Comparison of ENCODE assay signal across 9 cellular contexts in genomic region chr14:63852271-63852816, GRCh38. TPM values are rescaled to one million over a fixed set of nuclear protein-coding genes. Genes with fewer than 3 reads are reported as not detected.
DNase-seq lines count a peak whose midpoint lies in the region; ATAC-seq, FAIRE-seq and TF ChIP-seq lines count a peak whose summit lies in the region.
"Had no signal": no experiment of that assay in that cellular context is flagged by ENCODE, and none has a peak within 500 bp of the region (broad histone marks: within the 10 kb centered on the region; RNA-seq: fewer than 3 reads in every experiment).

No MANE protein-coding gene starts in this region.

- H3K36me3 ChIP-seq in cardiac muscle cell = no peaks in the 10 kb centered on the region
- H3K36me3 ChIP-seq in HepG2 (replicated peaks in 1 of 2; ENCODE audit: control insufficient read depth in 1 of 2, insufficient read depth in 2 of 2, low read length in 2 of 2) = no peaks in the 10 kb centered on the region
- H3K36me3 ChIP-seq in transverse colon = no peaks in the 10 kb centered on the region

- POLR2A ChIA-PET in HepG2 (lab: Yijun Ruan, JAX) = no interaction called here

- in situ Hi-C loops in HepG2 (cut with HindIII; ENCODE audit: extremely low pct_ligation_motif_present, low pct_unique_long_range_greater_than_20kb) (no loop called here), transverse colon (cut with MboI; ENCODE audit: low pct_ligation_motif_present in 1 of 4, low pct_unique_long_range_greater_than_20kb in 1 of 4, low sequenced_read_pairs in 3 of 4) (no loop called here)

- H3K4me2 ChIP-seq in HepG2 (ENCODE audit: low read depth, low read length) = peak overlapping the region; percentile 85

- WGBS in HepG2 (ENCODE audit: low lambda C conversion rate) = 6% methylated on average over 5 of the region's 18 CpGs
- 16 to 80% methylated on average over 1 to 18 of the region's 18 CpGs for WGBS in transverse colon (ENCODE audit: low coverage in 1 of 2), 2 donors

- H3K9me3 ChIP-seq in cardiac muscle cell (ENCODE audit: low read depth) = no peaks in the 10 kb centered on the region
- H3K9me3 ChIP-seq in HepG2 (ENCODE audit: low read length) = no peaks in the 10 kb centered on the region
- no peaks in the 10 kb centered on the region for H3K9me3 ChIP-seq in transverse colon

- ATAC-seq in Right ventricle myocardium superior (ENCODE audit: poor library complexity) (no peak), HepG2 (peak; percentile 23)

- H3K79me2 ChIP-seq in HepG2 (ENCODE audit: insufficient read depth, low read length) = peaks cover 10% of the 10 kb centered on the region

- FAIRE-seq in HepG2 (lab: Jason Lieb, UNC) = no peak
- FAIRE-seq: islet of Langerhans had no signal

- TF ChIP-seq POLR2A in HepG2 (IDR thresholded peaks at IDR 0.05; ENCODE audit: insufficient read depth in 1 of 2, low read depth in 2 of 2, low read length in 2 of 2) = no peak
- no peak for TF ChIP-seq POLR2A in transverse colon (IDR thresholded peaks at IDR 0.05)

- H4K20me1 ChIP-seq in HepG2 (ENCODE audit: insufficient read depth, low read length) = no peaks in the 10 kb centered on the region

- H3K27me3 ChIP-seq in cardiac muscle cell (peaks cover 9% of the 10 kb centered on the region), HepG2 (ENCODE audit: control insufficient read depth in 1 of 2, insufficient read depth in 2 of 2, low read length in 2 of 2) (no peaks in the 10 kb centered on the region; a peak in 1 of 5 replicates), transverse colon (no peaks in the 10 kb centered on the region)

- TF ChIP-seq EP300 in HepG2 (IDR thresholded peaks at IDR 0.05; ENCODE audit: low read depth in 2 of 2, low read length in 2 of 2) = no peak
- no peak for TF ChIP-seq EP300 in HepG2 (CRISPR knock-in tag; IDR thresholded peaks at IDR 0.05; ENCODE audit: borderline replicate concordance)
- TF ChIP-seq EP300 in transverse colon (IDR thresholded peaks at IDR 0.05; ENCODE audit: low read depth) = no peak

- H3K27ac ChIP-seq in cardiac muscle cell (peak overlapping the region; percentile 46), HepG2 (ENCODE audit: extremely low read length, insufficient read depth, low read length) (no peak overlapping the region), transverse colon (peak overlapping the region; percentile 93 to 98 (median 96))

- DNase-seq in cardiac muscle cell (ENCODE audit: low read depth in 1 of 2, low spot score in 1 of 2) (peak in 1 of 2 donors; percentile 38), Right ventricle myocardium superior (no peak), M059J (ENCODE audit: low read depth) (peak; percentile 39), amniotic epithelial cell (ENCODE audit: low read depth) (peak; percentile 39), HepG2 (ENCODE audit: low spot score) (no peak), transverse colon (no peak), head of caudate nucleus (no peak), AG08396 (ENCODE audit: low spot score) (no peak)

- CTCF ChIA-PET in HepG2 (lab: Yijun Ruan, JAX; ENCODE audit: low intra/inter-chr PET ratio, low total read pairs) = no interaction called here

- H3K4me1 ChIP-seq in cardiac muscle cell (ENCODE audit: low read depth) (peaks cover 16% of the 10 kb centered on the region), HepG2 (ENCODE audit: insufficient read depth, low read length) (peaks cover 24% of the 10 kb centered on the region), transverse colon (peaks cover 6 to 19% (median 10%) of the 10 kb centered on the region in 4 donors)

- peak overlapping the region; percentile 71 for H3K4me3 ChIP-seq in cardiac muscle cell
- peak overlapping the region; percentile 76 to 92 (median 82) for H3K4me3 ChIP-seq in HepG2 (replicated peaks in 1 of 3; ENCODE audit: insufficient read depth in 1 of 3, low read depth in 2 of 3, low read length in 3 of 3)
- peak overlapping the region in 3 of 4 donors; percentile 88 to 100 (median 89) for H3K4me3 ChIP-seq in transverse colon

- no peak for TF ChIP-seq RAD21 in HepG2 (CRISPR knock-in tag; IDR thresholded peaks at IDR 0.05)

- H3K9ac ChIP-seq in HepG2 (ENCODE audit: insufficient read depth, low read depth, low read length) = peak overlapping the region; percentile 63

- TF ChIP-seq CTCF in cardiac muscle cell (IDR thresholded peaks at IDR 0.05; ENCODE audit: low read depth, low read length) (no peak), HepG2 (CRISPR knock-in tag; IDR thresholded peaks at IDR 0.05) (no peak), transverse colon (IDR thresholded peaks at IDR 0.05) (no peak)

- intact Hi-C loops in Right ventricle myocardium superior (cut with DNase I) = loop anchor here (10.0 kb wide), 1 partner anchor 102 kb away; no protein-coding TSS in a partner anchor
- intact Hi-C loops in HepG2 (cut with micrococcal nuclease; ENCODE audit: unreplicated experiment) = loop anchor here (2.0 to 10.0 kb wide), 3 partner anchors 45 to 142 kb away; no protein-coding TSS in a partner anchor
- intact Hi-C loops in transverse colon (cut with DNase I; ENCODE audit: low total_unique reads) = loop anchor here (10.0 kb wide), 1 partner anchor 52 kb away; no protein-coding TSS in a partner anchor
- intact Hi-C loops in head of caudate nucleus (cut with DNase I) = no loop called here

- no TSS peak for BruUV-seq in HepG2 (replicated peaks; lab: Mats Ljungman, UMichigan)

- peak overlapping the region; percentile 79 for H2AFZ ChIP-seq in HepG2 (ENCODE audit: low read length)

TF ChIP-seq in HepG2, 621 proteins besides CTCF, POLR2A, EP300 and RAD21 (continues in another document):
- TF ChIP-seq, protein P1, sequence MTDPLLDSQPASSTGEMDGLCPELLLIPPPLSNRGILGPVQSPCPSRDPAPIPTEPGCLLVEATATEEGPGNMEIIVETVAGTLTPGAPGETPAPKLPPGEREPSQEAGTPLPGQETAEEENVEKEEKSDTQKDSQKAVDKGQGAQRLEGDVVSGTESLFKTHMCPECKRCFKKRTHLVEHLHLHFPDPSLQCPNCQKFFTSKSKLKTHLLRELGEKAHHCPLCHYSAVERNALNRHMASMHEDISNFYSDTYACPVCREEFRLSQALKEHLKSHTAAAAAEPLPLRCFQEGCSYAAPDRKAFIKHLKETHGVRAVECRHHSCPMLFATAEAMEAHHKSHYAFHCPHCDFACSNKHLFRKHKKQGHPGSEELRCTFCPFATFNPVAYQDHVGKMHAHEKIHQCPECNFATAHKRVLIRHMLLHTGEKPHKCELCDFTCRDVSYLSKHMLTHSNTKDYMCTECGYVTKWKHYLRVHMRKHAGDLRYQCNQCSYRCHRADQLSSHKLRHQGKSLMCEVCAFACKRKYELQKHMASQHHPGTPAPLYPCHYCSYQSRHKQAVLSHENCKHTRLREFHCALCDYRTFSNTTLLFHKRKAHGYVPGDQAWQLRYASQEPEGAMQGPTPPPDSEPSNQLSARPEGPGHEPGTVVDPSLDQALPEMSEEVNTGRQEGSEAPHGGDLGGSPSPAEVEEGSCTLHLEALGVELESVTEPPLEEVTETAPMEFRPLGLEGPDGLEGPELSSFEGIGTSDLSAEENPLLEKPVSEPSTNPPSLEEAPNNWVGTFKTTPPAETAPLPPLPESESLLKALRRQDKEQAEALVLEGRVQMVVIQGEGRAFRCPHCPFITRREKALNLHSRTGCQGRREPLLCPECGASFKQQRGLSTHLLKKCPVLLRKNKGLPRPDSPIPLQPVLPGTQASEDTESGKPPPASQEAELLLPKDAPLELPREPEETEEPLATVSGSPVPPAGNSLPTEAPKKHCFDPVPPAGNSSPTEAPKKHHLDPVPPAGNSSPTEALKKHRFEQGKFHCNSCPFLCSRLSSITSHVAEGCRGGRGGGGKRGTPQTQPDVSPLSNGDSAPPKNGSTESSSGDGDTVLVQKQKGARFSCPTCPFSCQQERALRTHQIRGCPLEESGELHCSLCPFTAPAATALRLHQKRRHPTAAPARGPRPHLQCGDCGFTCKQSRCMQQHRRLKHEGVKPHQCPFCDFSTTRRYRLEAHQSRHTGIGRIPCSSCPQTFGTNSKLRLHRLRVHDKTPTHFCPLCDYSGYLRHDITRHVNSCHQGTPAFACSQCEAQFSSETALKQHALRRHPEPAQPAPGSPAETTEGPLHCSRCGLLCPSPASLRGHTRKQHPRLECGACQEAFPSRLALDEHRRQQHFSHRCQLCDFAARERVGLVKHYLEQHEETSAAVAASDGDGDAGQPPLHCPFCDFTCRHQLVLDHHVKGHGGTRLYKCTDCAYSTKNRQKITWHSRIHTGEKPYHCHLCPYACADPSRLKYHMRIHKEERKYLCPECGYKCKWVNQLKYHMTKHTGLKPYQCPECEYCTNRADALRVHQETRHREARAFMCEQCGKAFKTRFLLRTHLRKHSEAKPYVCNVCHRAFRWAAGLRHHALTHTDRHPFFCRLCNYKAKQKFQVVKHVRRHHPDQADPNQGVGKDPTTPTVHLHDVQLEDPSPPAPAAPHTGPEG (CRISPR knock-in tag; IDR thresholded peaks at IDR 0.05) = 0 out of 2 replicates have a peak, but pooled peaks have one; percentile 50

RNA-seq across cellular contexts. Expression of gene SYNE2, which starts 0.5 kb away (rescaled TPM):
- total RNA-seq in cardiac muscle cell (59.6 and 95.2 TPM in 2 replicates), Right ventricle myocardium superior (193 TPM), HepG2 (2016; rRNA removed; fragmentation: Illumina TruSeq; extraction: Trizol) (13.3 and 19.5 TPM in 2 replicates), transverse colon (100 to 1,000 TPM; 242 to 491 (median 304) TPM)
- polyA plus RNA-seq in cardiac muscle cell (36.0 and 48.4 TPM in 2 replicates), HepG2 (2011; rRNA removed) (6.2 and 6.4 TPM in 2 replicates)
- 20.2 and 36.0 TPM in 2 replicates for total RNA-seq in M059J (2014; rRNA removed; shearing (Covaris generic))
- 3.3 and 4.7 TPM in 2 replicates for total RNA-seq in HepG2 (2016; cell fraction: cytosol; rRNA removed; fragmentation: Illumina TruSeq; extraction: Trizol; ENCODE audit: low read depth)
- total RNA-seq in HepG2 (2016; cell fraction: insoluble cytoplasmic fraction; rRNA removed; fragmentation: Illumina TruSeq; extraction: Trizol) = 13.6 and 17.1 TPM in 2 replicates
- total RNA-seq in HepG2 (2016; cell fraction: membrane; rRNA removed; fragmentation: Illumina TruSeq; extraction: Trizol) = 4.5 and 4.9 TPM in 2 replicates
- 24.4 and 24.6 TPM in 2 replicates for total RNA-seq in HepG2 (2016; cell fraction: nucleus; rRNA removed; fragmentation: Illumina TruSeq; extraction: Trizol)
- polyA plus RNA-seq in HepG2 (2011; cell fraction: cytosol; rRNA removed) = 3.3 and 4.5 TPM in 2 replicates
- 21.7 and 22.7 TPM in 2 replicates for polyA plus RNA-seq in HepG2 (2011; cell fraction: nucleus; rRNA removed)
- 4.5 and 5.0 TPM in 2 replicates for polyA plus RNA-seq in HepG2 (2012)
- polyA plus RNA-seq in HepG2 (2016; cell fraction: cytosol; fragmentation: Illumina TruSeq; extraction: Trizol; ENCODE audit: low read depth) = 0.34 and 0.63 TPM in 2 replicates
- 7.2 and 9.1 TPM in 2 replicates for polyA plus RNA-seq in HepG2 (2016; cell fraction: insoluble cytoplasmic fraction; fragmentation: Illumina TruSeq; extraction: Trizol; ENCODE audit: low read depth)
- polyA plus RNA-seq in HepG2 (2016; cell fraction: membrane; fragmentation: Illumina TruSeq; extraction: Trizol; ENCODE audit: low read depth) = 0.87 and 1.0 TPM in 2 replicates
- polyA plus RNA-seq in HepG2 (2016; cell fraction: nucleus; fragmentation: Illumina TruSeq; extraction: Trizol; ENCODE audit: insufficient read depth, low read depth) = 13.5 and 14.3 TPM in 2 replicates
- 21.2 and 137 TPM in 2 replicates for polyA minus RNA-seq in HepG2 (2011; rRNA and poly(A)+ RNA removed; ENCODE audit: low replicate concordance)
- polyA minus RNA-seq in HepG2 (2011; cell fraction: cytosol; rRNA and poly(A)+ RNA removed) = 9.4 and 14.6 TPM in 2 replicates
- 55.6 and 61.7 TPM in 2 replicates for polyA minus RNA-seq in HepG2 (2011; cell fraction: nucleus; rRNA and poly(A)+ RNA removed)

Comparison
In these comparisons a context has a peak if more than half of its experiments do, and no peak if none do; other contexts are left out.
1. DNase-seq: peak in M059J (single experiment) and amniotic epithelial cell (single experiment); none in Right ventricle myocardium superior (single experiment), HepG2 (single experiment), transverse colon (single experiment), head of caudate nucleus (0 of 42) and AG08396 (single experiment).
2. Peak in every context shown above with its lines, with median percentiles within 50 percentile points of each other: H3K4me3 ChIP-seq.